Comparison of ENCODE assay signal across 17 cellular contexts in genomic region chr3:24199305-24199704, GRCh38.
"Had no signal": no experiment of that assay in that cellular context is flagged by ENCODE, and none has a peak within 500 bp of the region (broad histone marks: within the 10 kb centered on the region; RNA-seq: fewer than 3 reads in every experiment).

No MANE protein-coding gene starts in this region.

- H3K4me1 ChIP-seq: neural progenitor cell, parathyroid adenoma, right atrium auricular region, thyroid gland had no signal

- H3K27ac ChIP-seq: esophagus muscularis mucosa, neural progenitor cell, parathyroid adenoma, right atrium auricular region, stomach, thyroid gland had no signal

- H2AFZ ChIP-seq: neural progenitor cell, parathyroid adenoma had no signal

- H3K79me2 ChIP-seq: parathyroid adenoma had no signal

- H3K4me2 ChIP-seq: neural progenitor cell had no signal

- DNase-seq: effector CD8-positive, alpha-beta T cell; hypothalamus; mucosa of descending colon; naive B cell; stimulated activated CD4-positive, alpha-beta T cell treated with anti-CD3 and anti-CD28 coated beads, Interleukin-2, amount 100 ng/mL, for 24 hours; stimulated activated CD4-positive, alpha-beta T cell treated with anti-CD3 and anti-CD28 coated beads, Interleukin-4, amount 100 ng/mL, for 24 hours; stimulated activated naive CD4-positive, alpha-beta T cell treated with Interleukin-2 at 50 U/mL for 16 hours; stomach; thyroid gland had no signal

- H3K36me3 ChIP-seq: esophagus muscularis mucosa, neural progenitor cell, right atrium auricular region, stomach, thyroid gland had no signal

- H3K9me3 ChIP-seq: mucosa of descending colon, right atrium auricular region, thyroid gland had no signal

- H3K27me3 ChIP-seq: esophagus muscularis mucosa, neural progenitor cell, right atrium auricular region, stomach, thyroid gland had no signal

- H3K9ac ChIP-seq: neural progenitor cell, parathyroid adenoma had no signal

- H3K4me3 ChIP-seq: esophagus muscularis mucosa, lung, mucosa of descending colon, neural progenitor cell, right atrium auricular region, stomach, thyroid gland had no signal

- ATAC-seq: left lobe of liver; mucosa of descending colon; sciatic nerve; stimulated activated effector memory CD8-positive, alpha-beta T cell treated with anti-CD3 and anti-CD28 coated beads, Interleukin-12 subunit alpha, Interleukin-12 subunit beta, amount 100 ng/mL, for 72 hours had no signal
